In genomic region chr4:163542275-163542674, GRCh38 we compare ENCODE assay signal across 17 cellular contexts. TPM values are rescaled to one million over a fixed set of nuclear protein-coding genes. Genes with fewer than 3 reads are reported as not detected.
DNase-seq lines count a peak whose midpoint lies in the region; ATAC-seq and TF ChIP-seq lines count a peak whose summit lies in the region.
"Had no signal": no experiment of that assay in that cellular context is flagged by ENCODE, and none has a peak within 500 bp of the region (broad histone marks: within the 10 kb centered on the region; RNA-seq: fewer than 3 reads in every experiment).

No MANE protein-coding gene starts in this region.

- peak overlapping the region; percentile 67 for H3K27ac ChIP-seq in smooth muscle cell (ENCODE audit: low read depth)
- H3K27ac ChIP-seq: dorsolateral prefrontal cortex, stomach had no signal

- no peaks in the 10 kb centered on the region for H3K36me3 Mint-ChIP-seq in activated T-helper 1 cell treated with anti-CD3 and anti-CD28 coated beads, Interleukin-12 subunit alpha, Interleukin-12 subunit beta, Interleukin-2, Interleukin-4 antibody, amounts not matched to agents 30 ng/mL and 10 ng/mL and 1 ng/mL, durations not matched to agents 14 hours and 24 hours and 36 hours (ENCODE audit: low read depth)
- H3K36me3 Mint-ChIP-seq: activated CD8-positive, alpha-beta memory T cell treated with anti-CD3 and anti-CD28 coated beads, Interleukin-2, amount 10 ng/mL, durations not matched to agents 7 days and 5 days; naive thymus-derived CD4-positive, alpha-beta T cell had no signal

- no peaks in the 10 kb centered on the region for H3K9me3 ChIP-seq in smooth muscle cell (replicated peaks; ENCODE audit: low read depth)
- H3K9me3 ChIP-seq: stomach had no signal

- H3K27me3 ChIP-seq in smooth muscle cell (ENCODE audit: low read depth), result no peaks in the 10 kb centered on the region
- H3K27me3 ChIP-seq: dorsolateral prefrontal cortex, stomach had no signal

- H3K36me3 ChIP-seq in smooth muscle cell (ENCODE audit: low read depth), result no peaks in the 10 kb centered on the region
- H3K36me3 ChIP-seq: stomach had no signal

- DNase-seq in GM04503 (ENCODE audit: low read depth) (peak; percentile 22), RKO (ENCODE audit: low spot score) (peak; percentile 25), smooth muscle cell (lab: John Stamatoyannopoulos, UW; ENCODE audit: unreplicated experiment) (no peak), GM19238 (ENCODE audit: insufficient read length, low spot score) (no peak)
- no peak for DNase-seq in activated T-helper 1 cell treated with anti-CD3 and anti-CD28 coated beads, Interleukin-12 subunit alpha, Interleukin-12 subunit beta, Interleukin-2, Interleukin-4 antibody, amounts not matched to agents 30 ng/mL and 10 ng/mL and 1 ng/mL, durations not matched to agents 14 hours and 24 hours and 36 hours (ENCODE audit: low spot score)
- DNase-seq in activated effector memory CD4-positive, alpha-beta T cell treated with Interleukin-2 at 50 U/mL for 16 hours, result no peak
- DNase-seq: activated CD8-positive, alpha-beta memory T cell treated with anti-CD3 and anti-CD28 coated beads, Interleukin-2, amount 10 ng/mL, durations not matched to agents 7 days and 5 days; CD4-positive, alpha-beta memory T cell; dorsolateral prefrontal cortex; Kasumi-1; left cardiac atrium; naive thymus-derived CD4-positive, alpha-beta T cell; NCI-H187 treated with DMSO at 0.1 percent for 48 hours; SIG-M5; stomach had no signal

- H3K4me2 ChIP-seq in smooth muscle cell, result no peak overlapping the region

- H3K4me1 ChIP-seq in smooth muscle cell (ENCODE audit: low read depth), result no peaks in the 10 kb centered on the region

- no peak overlapping the region for H3K4me3 ChIP-seq in smooth muscle cell
- H3K4me3 ChIP-seq: dorsolateral prefrontal cortex, stomach had no signal

- no peak for TF ChIP-seq CTCF in smooth muscle cell (IDR thresholded peaks at IDR 0.05; ENCODE audit: borderline replicate concordance, insufficient read depth, poor library complexity, severe bottlenecking)

- no peak overlapping the region for H3K9ac ChIP-seq in smooth muscle cell (ENCODE audit: low read depth)

- H3K27me3 Mint-ChIP-seq in activated T-helper 1 cell treated with anti-CD3 and anti-CD28 coated beads, Interleukin-12 subunit alpha, Interleukin-12 subunit beta, Interleukin-2, Interleukin-4 antibody, amounts not matched to agents 30 ng/mL and 10 ng/mL and 1 ng/mL, durations not matched to agents 14 hours and 24 hours and 36 hours (ENCODE audit: insufficient read depth), result no peaks in the 10 kb centered on the region
- H3K27me3 Mint-ChIP-seq: activated CD8-positive, alpha-beta memory T cell treated with anti-CD3 and anti-CD28 coated beads, Interleukin-2, amount 10 ng/mL, durations not matched to agents 7 days and 5 days; CD4-positive, alpha-beta memory T cell; naive thymus-derived CD4-positive, alpha-beta T cell had no signal

- H3K27ac Mint-ChIP-seq in activated T-helper 1 cell treated with anti-CD3 and anti-CD28 coated beads, Interleukin-12 subunit alpha, Interleukin-12 subunit beta, Interleukin-2, Interleukin-4 antibody, amounts not matched to agents 30 ng/mL and 10 ng/mL and 1 ng/mL, durations not matched to agents 14 hours and 24 hours and 36 hours, result no peak overlapping the region
- H3K27ac Mint-ChIP-seq: activated CD8-positive, alpha-beta memory T cell treated with anti-CD3 and anti-CD28 coated beads, Interleukin-2, amount 10 ng/mL, durations not matched to agents 7 days and 5 days; naive thymus-derived CD4-positive, alpha-beta T cell had no signal

- H3F3A ChIP-seq in smooth muscle cell (ENCODE audit: low read depth), result peaks cover 5% of the 10 kb centered on the region

- 55% methylated on average over 3 of the region's 3 CpGs for WGBS in smooth muscle cell (ENCODE audit: low lambda C conversion rate)

- H3K4me1 Mint-ChIP-seq in activated T-helper 1 cell treated with anti-CD3 and anti-CD28 coated beads, Interleukin-12 subunit alpha, Interleukin-12 subunit beta, Interleukin-2, Interleukin-4 antibody, amounts not matched to agents 30 ng/mL and 10 ng/mL and 1 ng/mL, durations not matched to agents 14 hours and 24 hours and 36 hours (ENCODE audit: low read depth), result no peaks in the 10 kb centered on the region
- H3K4me1 Mint-ChIP-seq: activated CD8-positive, alpha-beta memory T cell treated with anti-CD3 and anti-CD28 coated beads, Interleukin-2, amount 10 ng/mL, durations not matched to agents 7 days and 5 days; CD4-positive, alpha-beta memory T cell; naive thymus-derived CD4-positive, alpha-beta T cell had no signal

- no peaks in the 10 kb centered on the region for H3K79me2 ChIP-seq in smooth muscle cell (ENCODE audit: low read depth)

- intact Hi-C loops in activated T-helper 1 cell treated with anti-CD3 and anti-CD28 coated beads, Interleukin-12 subunit alpha, Interleukin-12 subunit beta, Interleukin-2, Interleukin-4 antibody, amounts not matched to agents 30 ng/mL and 10 ng/mL and 1 ng/mL, durations not matched to agents 14 hours and 24 hours and 36 hours (cut with micrococcal nuclease), result loop anchor here (10.0 kb wide), 2 partner anchors 187 to 647 kb away; no protein-coding TSS in a partner anchor

- no peaks in the 10 kb centered on the region for H4K20me1 ChIP-seq in smooth muscle cell (ENCODE audit: low read depth)

- no peak overlapping the region for H3K4me3 Mint-ChIP-seq in activated T-helper 1 cell treated with anti-CD3 and anti-CD28 coated beads, Interleukin-12 subunit alpha, Interleukin-12 subunit beta, Interleukin-2, Interleukin-4 antibody, amounts not matched to agents 30 ng/mL and 10 ng/mL and 1 ng/mL, durations not matched to agents 14 hours and 24 hours and 36 hours
- H3K4me3 Mint-ChIP-seq: activated CD8-positive, alpha-beta memory T cell treated with anti-CD3 and anti-CD28 coated beads, Interleukin-2, amount 10 ng/mL, durations not matched to agents 7 days and 5 days; CD4-positive, alpha-beta memory T cell; naive thymus-derived CD4-positive, alpha-beta T cell had no signal

- no peak overlapping the region for H2AFZ ChIP-seq in smooth muscle cell (ENCODE audit: low read depth)

- H3K9me3 Mint-ChIP-seq in activated T-helper 1 cell treated with anti-CD3 and anti-CD28 coated beads, Interleukin-12 subunit alpha, Interleukin-12 subunit beta, Interleukin-2, Interleukin-4 antibody, amounts not matched to agents 30 ng/mL and 10 ng/mL and 1 ng/mL, durations not matched to agents 14 hours and 24 hours and 36 hours, result no peaks in the 10 kb centered on the region
- H3K9me3 Mint-ChIP-seq: CD4-positive, alpha-beta memory T cell; naive thymus-derived CD4-positive, alpha-beta T cell had no signal

- ATAC-seq in esophagus mucosa (peak; percentile 73), HG03045 (IDR thresholded peaks at IDR 0.05; ENCODE audit: unreplicated experiment) (no peak)
- ATAC-seq: activated CD8-positive, alpha-beta memory T cell treated with anti-CD3 and anti-CD28 coated beads, Interleukin-2, amount 10 ng/mL, durations not matched to agents 7 days and 5 days; left cardiac atrium; naive thymus-derived CD4-positive, alpha-beta T cell had no signal

RNA-seq across cellular contexts. Expression of gene TMA16, which starts 47.8 kb away (rescaled TPM):
- total RNA-seq in esophagus mucosa, result 24.7 TPM
- 26.9 and 30.9 TPM in 2 replicates for total RNA-seq in smooth muscle cell
- polyA plus RNA-seq in smooth muscle cell, result 16.5 and 20.6 TPM in 2 replicates
- total RNA-seq in activated T-helper 1 cell treated with anti-CD3 and anti-CD28 coated beads, Interleukin-12 subunit alpha, Interleukin-12 subunit beta, Interleukin-2, Interleukin-4 antibody, amounts not matched to agents 30 ng/mL and 10 ng/mL and 1 ng/mL, durations not matched to agents 14 hours and 24 hours and 36 hours, result 76.3 and 80.8 TPM in 2 replicates

Comparison
In these comparisons a context has a peak if more than half of its experiments do, and no peak if none do; other contexts are left out.
1. DNase-seq: peak in GM04503 (single experiment) and RKO (single experiment); none in smooth muscle cell (single experiment), activated T-helper 1 cell treated with anti-CD3 and anti-CD28 coated beads, Interleukin-12 subunit alpha, Interleukin-12 subunit beta, Interleukin-2, Interleukin-4 antibody, amounts not matched to agents 30 ng/mL and 10 ng/mL and 1 ng/mL, durations not matched to agents 14 hours and 24 hours and 36 hours (single experiment), activated effector memory CD4-positive, alpha-beta T cell treated with Interleukin-2 at 50 U/mL for 16 hours (single experiment) and GM19238 (single experiment).